8 cellular contexts compared by ENCODE assay signal in the genomic region with DNA sequence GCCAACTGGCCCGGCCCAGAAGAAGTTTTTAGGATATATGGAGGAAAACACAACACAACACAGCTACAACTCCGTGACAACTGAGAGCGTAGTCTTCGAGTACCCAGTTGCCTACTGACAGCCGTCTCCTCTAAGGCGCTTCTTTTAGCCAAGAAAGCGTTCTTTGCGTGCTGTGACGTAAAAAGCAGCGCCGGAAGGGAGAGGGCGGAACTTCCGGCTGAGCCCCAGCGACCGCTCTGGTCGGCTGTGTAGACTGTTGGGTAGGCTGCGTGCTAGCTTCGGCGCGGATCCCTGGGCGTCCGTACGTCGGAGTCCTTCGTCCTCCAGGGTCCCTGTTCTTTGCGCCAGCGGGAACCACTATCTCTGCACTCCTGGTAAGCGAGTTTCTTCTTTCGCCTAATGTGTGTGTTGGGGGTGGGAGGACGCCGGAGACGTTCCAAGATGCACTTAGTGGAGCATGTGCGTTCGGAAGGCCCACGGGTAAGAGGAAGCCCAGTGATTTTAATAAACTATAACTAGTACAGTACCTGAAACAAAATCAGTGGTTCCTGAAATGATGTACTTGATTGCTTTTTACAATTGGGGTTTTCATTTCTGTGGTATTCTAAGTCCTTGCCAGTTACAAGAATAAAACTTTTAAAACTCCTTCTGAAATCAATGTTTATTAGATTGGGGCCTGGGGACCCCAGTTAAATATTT. TPM values are rescaled to one million over a fixed set of nuclear protein-coding genes. Genes with fewer than 3 reads are reported as not detected.
DNase-seq lines count a peak whose midpoint lies in the region; ATAC-seq and TF ChIP-seq lines count a peak whose summit lies in the region.

Gene TRMT10C, plus strand, starts transcription at position 239 of the 699 bp plus-strand sequence. CDS start 2,914 bp downstream, outside the sequence.

- H3K27me3 Mint-ChIP-seq in GM23338 (ENCODE audit: insufficient read depth, low read depth, poor library complexity) (peaks cover 13% of the 10 kb centered on the region), natural killer cell (ENCODE audit: low read depth in 2 of 2) (peaks cover 7 to 12% of the 10 kb centered on the region in 2 donors)
- H3K27me3 Mint-ChIP-seq in activated T-helper 2 cell treated with anti-CD3 and anti-CD28 coated beads, Interferon-gamma antibody, Interleukin-2, Interleukin-4, amounts not matched to agents 10 μg/mL and 5 μg/mL and 100 μg/mL, durations not matched to agents 14 hours and 24 hours and 36 hours (ENCODE audit: low read depth): peaks cover 1% of the 10 kb centered on the region

- H2AFZ ChIP-seq in GM23338: peak within 1 kb of the TSS; percentile 40; the same call in 1 of the 2 replicates

- intact Hi-C loops in activated T-helper 2 cell treated with anti-CD3 and anti-CD28 coated beads, Interferon-gamma antibody, Interleukin-2, Interleukin-4, amounts not matched to agents 10 μg/mL and 5 μg/mL and 100 μg/mL, durations not matched to agents 14 hours and 24 hours and 36 hours (cut with micrococcal nuclease): loop anchor here (1.0 to 2.0 kb wide), 5 partner anchors 13 to 163 kb away; partner anchors contain the start of genes CEP97, PCNP and ZBTB11
- intact Hi-C loops in natural killer cell (cut with micrococcal nuclease): loop anchor here (1.0 kb wide), 2 partner anchors 12 to 48 kb away; partner anchors contain the start of gene SENP7

- H3K36me3 ChIP-seq in GM23338 (ENCODE audit: insufficient read depth): peaks cover 20% of the 10 kb centered on the region
- H3K36me3 ChIP-seq in RWPE2 (ENCODE audit: low read depth): peaks cover 38% of the 10 kb centered on the region

- H3K9me3 ChIP-seq in RWPE2 (ENCODE audit: severe bottlenecking): no peaks in the 10 kb centered on the region

- H3K27ac ChIP-seq in GM23338 (ENCODE audit: low read depth) (peak within 1 kb of the TSS; percentile 94), RWPE2 (ENCODE audit: poor library complexity, severe bottlenecking) (peak within 1 kb of the TSS; percentile 58)

- H3K36me3 Mint-ChIP-seq in GM23338 (ENCODE audit: low read depth) (peaks cover 41% of the 10 kb centered on the region), natural killer cell (no peaks in the 10 kb centered on the region)
- peaks cover 44% of the 10 kb centered on the region for H3K36me3 Mint-ChIP-seq in activated T-helper 2 cell treated with anti-CD3 and anti-CD28 coated beads, Interferon-gamma antibody, Interleukin-2, Interleukin-4, amounts not matched to agents 10 μg/mL and 5 μg/mL and 100 μg/mL, durations not matched to agents 14 hours and 24 hours and 36 hours (ENCODE audit: low read depth)

- H3K4me2 ChIP-seq in GM23338: peak within 1 kb of the TSS; percentile 99

- H3K4me1 ChIP-seq in GM23338 (ENCODE audit: insufficient read depth) (peaks cover 16% of the 10 kb centered on the region), RWPE2 (ENCODE audit: insufficient read depth, poor library complexity, severe bottlenecking) (peaks cover 2% of the 10 kb centered on the region)

- H3K27ac Mint-ChIP-seq in GM23338 (peak within 1 kb of the TSS; percentile 99), natural killer cell (peak within 1 kb of the TSS; percentile 87 to 91)
- peak within 1 kb of the TSS; percentile 97 for H3K27ac Mint-ChIP-seq in activated T-helper 2 cell treated with anti-CD3 and anti-CD28 coated beads, Interferon-gamma antibody, Interleukin-2, Interleukin-4, amounts not matched to agents 10 μg/mL and 5 μg/mL and 100 μg/mL, durations not matched to agents 14 hours and 24 hours and 36 hours

- no peak for TF ChIP-seq CTCF in GM23338 (conservative IDR thresholded peaks at IDR 0.05; ENCODE audit: low read depth in 2 of 2)
- TF ChIP-seq CTCF in RWPE2 (IDR thresholded peaks at IDR 0.05; ENCODE audit: poor library complexity, severe bottlenecking): no peak
- no peak for TF ChIP-seq CTCF in natural killer cell (IDR thresholded peaks at IDR 0.05)

- no peaks in the 10 kb centered on the region for H3K27me3 ChIP-seq in GM23338 (ENCODE audit: insufficient read depth)
- H3K27me3 ChIP-seq in RWPE2 (ENCODE audit: insufficient read depth, poor library complexity, severe bottlenecking): no peaks in the 10 kb centered on the region

- peaks cover 44% of the 10 kb centered on the region for H4K20me1 ChIP-seq in GM23338 (replicated peaks; ENCODE audit: insufficient read depth)

- peak within 1 kb of the TSS; percentile 99 for H3K4me3 Mint-ChIP-seq in GM23338
- H3K4me3 Mint-ChIP-seq in activated T-helper 2 cell treated with anti-CD3 and anti-CD28 coated beads, Interferon-gamma antibody, Interleukin-2, Interleukin-4, amounts not matched to agents 10 μg/mL and 5 μg/mL and 100 μg/mL, durations not matched to agents 14 hours and 24 hours and 36 hours (ENCODE audit: low read depth): peak within 1 kb of the TSS; percentile 97
- peak within 1 kb of the TSS; percentile 94 for H3K4me3 Mint-ChIP-seq in natural killer cell

- H3K79me2 ChIP-seq in GM23338 (replicated peaks; ENCODE audit: insufficient read depth): peaks cover 48% of the 10 kb centered on the region

- H3K4me1 Mint-ChIP-seq in GM23338 (peaks cover 18% of the 10 kb centered on the region), natural killer cell (peaks cover 18 to 20% of the 10 kb centered on the region in 2 donors)
- peaks cover 26% of the 10 kb centered on the region for H3K4me1 Mint-ChIP-seq in activated T-helper 2 cell treated with anti-CD3 and anti-CD28 coated beads, Interferon-gamma antibody, Interleukin-2, Interleukin-4, amounts not matched to agents 10 μg/mL and 5 μg/mL and 100 μg/mL, durations not matched to agents 14 hours and 24 hours and 36 hours (ENCODE audit: low read depth)

- H3K4me3 ChIP-seq in GM23338 (peak within 1 kb of the TSS; percentile 92), RWPE2 (ENCODE audit: severe bottlenecking) (peak within 1 kb of the TSS; percentile 85)

- ATAC-seq in GM23338 (peak; percentile 99), RWPE2 (ENCODE audit: low read depth) (peak; percentile 98), natural killer cell (peak; percentile 96 to 97 (median 96))

- DNase-seq in Daoy (ENCODE audit: low read depth): peak; percentile 94
- peak; percentile 98 for DNase-seq in GM23338 (ENCODE audit: low spot score)
- DNase-seq in LHCN-M2 (ENCODE audit: low read depth): peak; percentile 91
- peak; percentile 83 for DNase-seq in RWPE2 (ENCODE audit: low spot score)
- peak; percentile 89 for DNase-seq in activated T-helper 2 cell treated with anti-CD3 and anti-CD28 coated beads, Interferon-gamma antibody, Interleukin-2, Interleukin-4, amounts not matched to agents 10 μg/mL and 5 μg/mL and 100 μg/mL, durations not matched to agents 14 hours and 24 hours and 36 hours (ENCODE audit: low spot score)
- peak; percentile 94 for DNase-seq in fibroblast of peridontal ligament (ENCODE audit: extremely low read depth)
- peak; percentile 89 for DNase-seq in natural killer cell
- DNase-seq in stimulated activated naive CD4-positive, alpha-beta T cell treated with Interleukin-2 at 50 U/mL for 16 hours (lab: John Stamatoyannopoulos, UW): peak; percentile 89

- H3K9me3 Mint-ChIP-seq in GM23338 (peaks cover 5% of the 10 kb centered on the region; the same call in 2 of the 3 replicates), natural killer cell (no peaks in the 10 kb centered on the region)
- no peaks in the 10 kb centered on the region for H3K9me3 Mint-ChIP-seq in activated T-helper 2 cell treated with anti-CD3 and anti-CD28 coated beads, Interferon-gamma antibody, Interleukin-2, Interleukin-4, amounts not matched to agents 10 μg/mL and 5 μg/mL and 100 μg/mL, durations not matched to agents 14 hours and 24 hours and 36 hours

- H3F3A ChIP-seq in GM23338 (replicated peaks; ENCODE audit: low read depth): peaks cover 12% of the 10 kb centered on the region; the same call in 1 of the 2 replicates

- H3K9me2 ChIP-seq in GM23338 (ENCODE audit: insufficient read depth): no peaks in the 10 kb centered on the region

RNA-seq across cellular contexts. Expression of gene TRMT10C, which starts in this region (rescaled TPM):
- total RNA-seq in Daoy (2014; rRNA removed; shearing (Covaris generic)): 58.3 and 64.7 TPM in 2 replicates
- total RNA-seq in GM23338 (2014; rRNA removed; shearing (Covaris generic)): 59.7 and 61.9 TPM in 2 replicates
- polyA plus RNA-seq in GM23338 (2016; fragmentation: Nextera tagmentation; extraction: Ambion mirVana): 133 and 145 TPM in 2 replicates
- total RNA-seq in LHCN-M2 (2014; rRNA removed): 35.6 and 37.5 TPM in 2 replicates
- 9.3 TPM for polyA plus RNA-seq in LHCN-M2 (2012)
- total RNA-seq in activated T-helper 2 cell treated with anti-CD3 and anti-CD28 coated beads, Interferon-gamma antibody, Interleukin-2, Interleukin-4, amounts not matched to agents 10 μg/mL and 5 μg/mL and 100 μg/mL, durations not matched to agents 14 hours and 24 hours and 36 hours: 47.1 and 54.0 TPM in 2 replicates
- total RNA-seq in natural killer cell: 10 to 100 TPM; 18.4 to 19.1 (median 19.0) TPM

Comparison
In these comparisons a context has a peak if more than half of its experiments do, and no peak if none do; other contexts are left out.
1. Peak in every context shown above with its lines: DNase-seq, ATAC-seq, H3K4me3 ChIP-seq and H3K27ac ChIP-seq.